In genomic region chr16:69537706-69538080, GRCh38 we compare ENCODE assay signal across 1 cellular context.
TF ChIP-seq lines count a peak whose summit lies in the region.

No MANE protein-coding gene starts in this region.

TF ChIP-seq in H1, 55 proteins besides CTCF, POLR2A, EP300 and RAD21:
- no peak for TF ChIP-seq EZH2 (IDR thresholded peaks at IDR 0.05; ENCODE audit: low read depth, low read length, severe bottlenecking)
- TF ChIP-seq MAFK (IDR thresholded peaks at IDR 0.05; ENCODE audit: low read depth, low read length), result no peak
- TF ChIP-seq CHD7 (IDR thresholded peaks at IDR 0.05; ENCODE audit: insufficient replicate concordance, low read length), result no peak
- no peak for TF ChIP-seq ASH2L (IDR thresholded peaks at IDR 0.05; ENCODE audit: low read length)
- TF ChIP-seq TEAD4 (IDR thresholded peaks at IDR 0.05; ENCODE audit: low read depth, low read length), result no peak
- TF ChIP-seq TAF7 (optimal IDR thresholded peaks at IDR 0.05; ENCODE audit: borderline replicate concordance, low read depth, low read length), result no peak
- TF ChIP-seq POLR2AphosphoS5 (IDR thresholded peaks at IDR 0.05; ENCODE audit: low read depth, low read length), result no peak
- no peak for TF ChIP-seq SRF (IDR thresholded peaks at IDR 0.05; ENCODE audit: low read depth, low read length)
- no peak for TF ChIP-seq CHD1 (IDR thresholded peaks at IDR 0.05; ENCODE audit: low read depth, low read length)
- no peak for TF ChIP-seq RNF2 (IDR thresholded peaks at IDR 0.05; ENCODE audit: borderline replicate concordance, low read depth, low read length, missing control alignments, poor library complexity, severe bottlenecking)
- no peak for TF ChIP-seq NRF1 (IDR thresholded peaks at IDR 0.05; ENCODE audit: low read depth, low read length)
- TF ChIP-seq EGR1 (IDR thresholded peaks at IDR 0.05; ENCODE audit: borderline replicate concordance, low read depth, low read length), result no peak
- TF ChIP-seq RBBP5 (IDR thresholded peaks at IDR 0.05; ENCODE audit: borderline replicate concordance, low read depth, low read length), result no peak
- TF ChIP-seq CTBP2 (IDR thresholded peaks at IDR 0.05; ENCODE audit: borderline replicate concordance, insufficient read depth, insufficient read length, low read length), result no peak
- no peak for TF ChIP-seq BACH1 (IDR thresholded peaks at IDR 0.05; ENCODE audit: low read length)
- TF ChIP-seq NANOG (IDR thresholded peaks at IDR 0.05; ENCODE audit: insufficient read depth, low read depth, low read length, poor library complexity, severe bottlenecking), result no peak
- TF ChIP-seq JUND (IDR thresholded peaks at IDR 0.05; ENCODE audit: low read length), result no peak
